ENCODE assay signal across 8 cellular contexts in the genomic region with DNA sequence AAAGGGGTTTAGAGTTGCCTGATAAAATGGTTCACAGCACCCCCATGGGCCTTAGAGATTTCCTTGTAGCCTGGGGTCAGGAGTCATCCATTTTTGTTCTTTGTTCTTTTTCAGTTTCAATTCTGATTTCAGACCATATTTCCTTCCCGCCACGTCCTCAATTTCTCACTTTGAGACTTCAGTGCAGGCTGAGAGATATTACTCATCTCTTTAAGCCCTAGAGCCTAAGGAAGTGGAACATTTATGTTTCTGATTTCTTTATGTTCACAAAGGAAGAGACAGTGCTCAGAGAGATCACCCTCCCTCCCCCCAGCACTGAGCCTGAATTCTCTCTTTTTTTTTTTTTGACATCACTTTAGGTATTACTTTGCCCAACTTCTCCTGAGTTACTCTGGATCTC. TPM values are rescaled to one million over a fixed set of nuclear protein-coding genes. Genes with fewer than 3 reads are reported as not detected.
DNase-seq lines count a peak whose midpoint lies in the region; ATAC-seq and TF ChIP-seq lines count a peak whose summit lies in the region.

No MANE protein-coding gene starts in this region.

- no peak overlapping the region for H3K27ac ChIP-seq in suprapubic skin

- peak overlapping the region; percentile 82 for H3K27ac Mint-ChIP-seq in activated T-helper 2 cell treated with anti-CD3 and anti-CD28 coated beads, Interferon-gamma antibody, Interleukin-2, Interleukin-4, amounts not matched to agents 10 μg/mL and 5 μg/mL and 100 μg/mL, durations not matched to agents 14 hours and 24 hours and 36 hours

- TF ChIP-seq CTCF in suprapubic skin (IDR thresholded peaks at IDR 0.05) = no peak

- in situ Hi-C loops in G401 (cut with HindIII; ENCODE audit: low sequenced_read_pairs) = no loop called here

- DNase-seq in activated T-cell treated with anti-CD3 and anti-CD28 coated beads for 24 hours (ENCODE audit: low read depth) (peak; percentile 16), suprapubic skin (ENCODE audit: low spot score in 2 of 2) (no peak), G401 (ENCODE audit: low spot score) (no peak), H4 (ENCODE audit: low spot score) (no peak)
- no peak for DNase-seq in activated T-cell treated with anti-CD3 and anti-CD28 coated beads, Interleukin-2, amount 50 U/mL, for 1 hour
- DNase-seq in activated T-helper 2 cell treated with anti-CD3 and anti-CD28 coated beads, Interferon-gamma antibody, Interleukin-2, Interleukin-4, amounts not matched to agents 10 μg/mL and 5 μg/mL and 100 μg/mL, durations not matched to agents 14 hours and 24 hours and 36 hours (ENCODE audit: low spot score) = peak; percentile 16
- peak; percentile 42 for DNase-seq in stimulated activated CD4-positive, alpha-beta T cell treated with anti-CD3 and anti-CD28 coated beads, Interleukin-4, amount 100 ng/mL, for 24 hours

- no peaks in the 10 kb centered on the region for H3K27me3 Mint-ChIP-seq in activated T-helper 2 cell treated with anti-CD3 and anti-CD28 coated beads, Interferon-gamma antibody, Interleukin-2, Interleukin-4, amounts not matched to agents 10 μg/mL and 5 μg/mL and 100 μg/mL, durations not matched to agents 14 hours and 24 hours and 36 hours (ENCODE audit: low read depth)

- H3K36me3 ChIP-seq in suprapubic skin = peaks cover 6% of the 10 kb centered on the region

- intact Hi-C loops in activated T-helper 2 cell treated with anti-CD3 and anti-CD28 coated beads, Interferon-gamma antibody, Interleukin-2, Interleukin-4, amounts not matched to agents 10 μg/mL and 5 μg/mL and 100 μg/mL, durations not matched to agents 14 hours and 24 hours and 36 hours (cut with micrococcal nuclease) = loop anchor here (1.0 to 10.0 kb wide), 7 partner anchors 9 to 291 kb away; no protein-coding TSS in a partner anchor

- no peaks in the 10 kb centered on the region for H3K27me3 ChIP-seq in suprapubic skin

- TF ChIP-seq POLR2A in suprapubic skin (IDR thresholded peaks at IDR 0.05) = no peak

- peaks cover 60% of the 10 kb centered on the region for H3K36me3 Mint-ChIP-seq in activated T-helper 2 cell treated with anti-CD3 and anti-CD28 coated beads, Interferon-gamma antibody, Interleukin-2, Interleukin-4, amounts not matched to agents 10 μg/mL and 5 μg/mL and 100 μg/mL, durations not matched to agents 14 hours and 24 hours and 36 hours (ENCODE audit: low read depth)

- H3K4me1 Mint-ChIP-seq in activated T-helper 2 cell treated with anti-CD3 and anti-CD28 coated beads, Interferon-gamma antibody, Interleukin-2, Interleukin-4, amounts not matched to agents 10 μg/mL and 5 μg/mL and 100 μg/mL, durations not matched to agents 14 hours and 24 hours and 36 hours (ENCODE audit: low read depth) = peaks cover 66% of the 10 kb centered on the region

- H3K9me3 Mint-ChIP-seq in activated T-helper 2 cell treated with anti-CD3 and anti-CD28 coated beads, Interferon-gamma antibody, Interleukin-2, Interleukin-4, amounts not matched to agents 10 μg/mL and 5 μg/mL and 100 μg/mL, durations not matched to agents 14 hours and 24 hours and 36 hours = peaks cover 4% of the 10 kb centered on the region

- peak; percentile 74 for ATAC-seq in HG03095 (IDR thresholded peaks at IDR 0.05; ENCODE audit: unreplicated experiment)

- H3K4me3 Mint-ChIP-seq in activated T-helper 2 cell treated with anti-CD3 and anti-CD28 coated beads, Interferon-gamma antibody, Interleukin-2, Interleukin-4, amounts not matched to agents 10 μg/mL and 5 μg/mL and 100 μg/mL, durations not matched to agents 14 hours and 24 hours and 36 hours (ENCODE audit: low read depth) = peak overlapping the region; percentile 4

- H3K4me3 ChIP-seq in suprapubic skin = no peak overlapping the region

- TF ChIP-seq EP300 in suprapubic skin (IDR thresholded peaks at IDR 0.05) = no peak

- no peaks in the 10 kb centered on the region for H3K9me3 ChIP-seq in suprapubic skin

- 61% methylated on average over 2 of the region's 2 CpGs for WGBS in suprapubic skin

- no peaks in the 10 kb centered on the region for H3K4me1 ChIP-seq in suprapubic skin

RNA-seq across cellular contexts. Expression of gene MSN, which starts 56.3 kb away (rescaled TPM):
- 473 and 476 TPM in 2 replicates for total RNA-seq in activated T-helper 2 cell treated with anti-CD3 and anti-CD28 coated beads, Interferon-gamma antibody, Interleukin-2, Interleukin-4, amounts not matched to agents 10 μg/mL and 5 μg/mL and 100 μg/mL, durations not matched to agents 14 hours and 24 hours and 36 hours
- total RNA-seq in suprapubic skin = 100 to 1,000 TPM; 127 to 184 (median 169) TPM
- total RNA-seq in G401 (2014; rRNA removed; shearing (Covaris generic)) = 87.3 and 122 TPM in 2 replicates
- total RNA-seq in H4 (2014; rRNA removed; shearing (Covaris generic)) = 244 and 262 TPM in 2 replicates

Comparison
In these comparisons a context has a peak if more than half of its experiments do, and no peak if none do; other contexts are left out.
1. DNase-seq: peak in activated T-cell treated with anti-CD3 and anti-CD28 coated beads for 24 hours (single experiment), activated T-helper 2 cell treated with anti-CD3 and anti-CD28 coated beads, Interferon-gamma antibody, Interleukin-2, Interleukin-4, amounts not matched to agents 10 μg/mL and 5 μg/mL and 100 μg/mL, durations not matched to agents 14 hours and 24 hours and 36 hours (single experiment) and stimulated activated CD4-positive, alpha-beta T cell treated with anti-CD3 and anti-CD28 coated beads, Interleukin-4, amount 100 ng/mL, for 24 hours (single experiment); none in activated T-cell treated with anti-CD3 and anti-CD28 coated beads, Interleukin-2, amount 50 U/mL, for 1 hour (single experiment), suprapubic skin (0 of 2), G401 (single experiment) and H4 (single experiment).